ENCODE assay signal across 5 cellular contexts in genomic region chr15:19901414-19901813, GRCh38.
A peak's percentile ranks its signal among the peaks of the same experiment; 100 is the strongest.
DNase-seq lines count a peak whose midpoint lies in the region; ATAC-seq, FAIRE-seq and TF ChIP-seq lines count a peak whose summit lies in the region.
"Not testable (repeated sequence)": the region's sequence is repeated elsewhere in the genome, so short reads cannot be mapped to it uniquely, and the experiment has no call there.

No MANE protein-coding gene starts in this region.

- not testable (repeated sequence) for H2BK5ac ChIP-seq in IMR-90 (ENCODE audit: low read depth, low read length, poor library complexity, severe bottlenecking)

- CTCF ChIA-PET in A549 (lab: Yijun Ruan, JAX); IMR-90 (lab: Yijun Ruan, JAX); HepG2 (lab: Yijun Ruan, JAX; ENCODE audit: low intra/inter-chr PET ratio, low total read pairs): not testable (repeated sequence)

- H2AK9ac ChIP-seq in IMR-90 (replicated peaks; ENCODE audit: low read depth, low read length, poor library complexity): not testable (repeated sequence)

- in situ Hi-C loops in IMR-90 (cut with MboI; ENCODE audit: low sequenced_read_pairs); HepG2 (cut with HindIII; ENCODE audit: extremely low pct_ligation_motif_present, low pct_unique_long_range_greater_than_20kb): not testable (repeated sequence)

- H2BK120ac ChIP-seq in IMR-90 (ENCODE audit: low read depth, low read length): not testable (repeated sequence)

- not testable (repeated sequence) for TF ChIP-seq EP300 in A549 (IDR thresholded peaks at IDR 0.05); HepG2 (IDR thresholded peaks at IDR 0.05; ENCODE audit: low read depth in 2 of 2, low read length in 2 of 2); HepG2 (CRISPR knock-in tag; IDR thresholded peaks at IDR 0.05; ENCODE audit: borderline replicate concordance)

- not testable (repeated sequence) for H3K4me1 ChIP-seq in A549; IMR-90 (ENCODE audit: control insufficient read depth, insufficient read depth, low read length); HepG2 (ENCODE audit: insufficient read depth, low read length); small intestine (ENCODE audit: control insufficient read depth in 2 of 2, insufficient read depth in 1 of 2, low read depth in 1 of 2, low read length in 1 of 2)

- dilution Hi-C loops in IMR-90 (cut with HindIII; ENCODE audit: low sequenced_read_pairs, unreplicated experiment): not testable (repeated sequence)

- H3K18ac ChIP-seq in IMR-90 (ENCODE audit: low read depth, low read length): not testable (repeated sequence)

- not testable (repeated sequence) for H3K23ac ChIP-seq in IMR-90 (ENCODE audit: low read depth, low read length)

- not testable (repeated sequence) for H4K91ac ChIP-seq in IMR-90 (ENCODE audit: insufficient read depth, low read depth, low read length)

- H3K36me3 ChIP-seq in IMR-90 (ENCODE audit: control insufficient read depth, insufficient read depth, low read length); HepG2 (replicated peaks in 1 of 2; ENCODE audit: control insufficient read depth in 1 of 2, insufficient read depth in 2 of 2, low read length in 2 of 2); small intestine (ENCODE audit: control insufficient read depth in 2 of 2, insufficient read depth in 2 of 2, low read length in 2 of 2): not testable (repeated sequence)

- not testable (repeated sequence) for H3K27ac ChIP-seq in A549; IMR-90 (ENCODE audit: insufficient read depth, low read length); HepG2 (ENCODE audit: extremely low read length, insufficient read depth, low read length); small intestine (ENCODE audit: low read depth in 1 of 2, low read length in 1 of 2)

- FAIRE-seq in A549 (lab: Jason Lieb, UNC); HepG2 (lab: Jason Lieb, UNC): not testable (repeated sequence)
- FAIRE-seq in frontal cortex (lab: Jason Lieb, UNC) (peak; percentile 54), small intestine (lab: Jason Lieb, UNC) (peak; percentile 86)

- not testable (repeated sequence) for TF ChIP-seq RAD21 in A549 (conservative IDR thresholded peaks at IDR 0.05 in 1 of 2, IDR thresholded peaks at IDR 0.05 in 1 of 2); IMR-90 (IDR thresholded peaks at IDR 0.05; ENCODE audit: low read length); HepG2 (CRISPR knock-in tag; IDR thresholded peaks at IDR 0.05)

- TF ChIP-seq POLR2A in A549 (IDR thresholded peaks at IDR 0.05; ENCODE audit: low read length); IMR-90 (IDR thresholded peaks at IDR 0.05; ENCODE audit: low read depth, low read length); HepG2 (IDR thresholded peaks at IDR 0.05; ENCODE audit: insufficient read depth in 1 of 2, low read depth in 2 of 2, low read length in 2 of 2): not testable (repeated sequence)

- not testable (repeated sequence) for H3K9ac ChIP-seq in IMR-90 (ENCODE audit: low read depth, low read length); HepG2 (ENCODE audit: insufficient read depth, low read depth, low read length)

- TF ChIP-seq CTCF in A549 (IDR thresholded peaks at IDR 0.05); IMR-90 (conservative IDR thresholded peaks at IDR 0.05; ENCODE audit: low read depth, low read length); HepG2 (CRISPR knock-in tag; IDR thresholded peaks at IDR 0.05): not testable (repeated sequence)

- not testable (repeated sequence) for H3K79me1 ChIP-seq in IMR-90 (ENCODE audit: low read depth in 1 of 2, low read length in 2 of 2)

- H4K5ac ChIP-seq in IMR-90 (ENCODE audit: low read depth, low read length): not testable (repeated sequence)

- intact Hi-C loops in IMR-90 (cut with micrococcal nuclease); HepG2 (cut with micrococcal nuclease; ENCODE audit: unreplicated experiment): not testable (repeated sequence)

- H4K8ac ChIP-seq in IMR-90 (ENCODE audit: low read depth in 2 of 2, low read length in 2 of 2): not testable (repeated sequence)

- not testable (repeated sequence) for H2BK20ac ChIP-seq in IMR-90 (ENCODE audit: low read depth, low read length)

- not testable (repeated sequence) for H4K20me1 ChIP-seq in IMR-90 (ENCODE audit: insufficient read depth, low read length); HepG2 (ENCODE audit: insufficient read depth, low read length)

- not testable (repeated sequence) for H2BK15ac ChIP-seq in IMR-90 (ENCODE audit: low read depth, low read length)

- POLR2A ChIA-PET in A549 (lab: Yijun Ruan, JAX); IMR-90 (lab: Charles Lee; ENCODE audit: unreplicated experiment); HepG2 (lab: Yijun Ruan, JAX): not testable (repeated sequence)

- H3K4ac ChIP-seq in IMR-90 (ENCODE audit: low read depth, low read length): not testable (repeated sequence)

- H3K27me3 ChIP-seq in IMR-90 (ENCODE audit: control insufficient read depth, insufficient read depth, low read length); HepG2 (ENCODE audit: control insufficient read depth in 1 of 2, insufficient read depth in 2 of 2, low read length in 2 of 2); small intestine (ENCODE audit: control insufficient read depth in 2 of 2, insufficient read depth in 2 of 2, low read length in 2 of 2): not testable (repeated sequence)

- not testable (repeated sequence) for ATAC-seq in A549; IMR-90 (ENCODE audit: low read depth); HepG2

- 16% methylated on average over 4 of the region's 4 CpGs for WGBS in A549 (ENCODE audit: missing lambda C conversion rate)
- WGBS in IMR-90 (ENCODE audit: extremely low coverage in 2 of 2, insufficient read length in 1 of 2), 2 experiments: no CpG with 5 or more reads among the region's 4 CpGs
- 6% methylated on average over 4 of the region's 4 CpGs for WGBS in HepG2 (ENCODE audit: low lambda C conversion rate)
- 68 to 86% (median 72%) methylated on average over 3 to 4 of the region's 4 CpGs for WGBS in small intestine, 3 donors

- not testable (repeated sequence) for H3K4me3 ChIP-seq in A549; IMR-90 (ENCODE audit: insufficient read depth, low read depth, low read length); HepG2 (replicated peaks in 1 of 3; ENCODE audit: insufficient read depth in 1 of 3, low read depth in 2 of 3, low read length in 3 of 3); small intestine (ENCODE audit: low read depth in 1 of 2, low read length in 2 of 2)

- BruUV-seq in IMR-90 (replicated peaks; lab: Mats Ljungman, UMichigan); HepG2 (replicated peaks; lab: Mats Ljungman, UMichigan): not testable (repeated sequence)

- H3K9me1 ChIP-seq in IMR-90 (ENCODE audit: insufficient read depth, low read length): not testable (repeated sequence)

- H2AK5ac ChIP-seq in IMR-90 (ENCODE audit: low read depth, low read length): not testable (repeated sequence)

- H3K9me3 ChIP-seq in A549; IMR-90 (ENCODE audit: control insufficient read depth, insufficient read depth, low read length); small intestine (ENCODE audit: control insufficient read depth, low read depth): not testable (repeated sequence)
- peaks cover 22% of the 10 kb centered on the region for H3K9me3 ChIP-seq in HepG2 (ENCODE audit: low read length)

- not testable (repeated sequence) for H3K56ac ChIP-seq in IMR-90 (ENCODE audit: extremely low read depth, insufficient read depth, low read length)

- not testable (repeated sequence) for DNase-seq in A549 (ENCODE audit: low read depth in 1 of 2, low spot score in 1 of 2); IMR-90; frontal cortex (ENCODE audit: low spot score in 2 of 2); HepG2 (ENCODE audit: low spot score); small intestine

- H3K4me2 ChIP-seq in A549; IMR-90 (ENCODE audit: low read depth, low read length); HepG2 (ENCODE audit: low read depth, low read length): not testable (repeated sequence)

- H3K14ac ChIP-seq in IMR-90 (replicated peaks; ENCODE audit: low read depth, low read length): not testable (repeated sequence)

- H2AFZ ChIP-seq in IMR-90 (replicated peaks; ENCODE audit: low read length, poor library complexity); HepG2 (ENCODE audit: low read length): not testable (repeated sequence)

- H3K79me2 ChIP-seq in HepG2 (ENCODE audit: insufficient read depth, low read length): not testable (repeated sequence)

TF ChIP-seq in A549, 52 proteins besides CTCF, POLR2A, EP300 and RAD21:
- peak; percentile 40 for TF ChIP-seq MAFK (IDR thresholded peaks at IDR 0.05; ENCODE audit: partially characterized antibody)

TF ChIP-seq in IMR-90, 13 proteins besides CTCF, POLR2A, EP300 and RAD21:
- peak; percentile 58 for TF ChIP-seq MAFK (IDR thresholded peaks at IDR 0.05; ENCODE audit: low read depth, low read length)

TF ChIP-seq in HepG2, 621 proteins besides CTCF, POLR2A, EP300 and RAD21:
- peak; percentile 17 to 74; a peak in 3 of 4 replicates for TF ChIP-seq MAFK (conservative IDR thresholded peaks at IDR 0.05 in 1 of 2, IDR thresholded peaks at IDR 0.05 in 1 of 2; ENCODE audit: low read length in 2 of 2)
- peak; percentile 69; the same call in 1 of the 2 replicates for TF ChIP-seq MAFF (IDR thresholded peaks at IDR 0.05; ENCODE audit: low read depth, low read length)
